ENCODE assay signal across 11 cellular contexts in the genomic region with DNA sequence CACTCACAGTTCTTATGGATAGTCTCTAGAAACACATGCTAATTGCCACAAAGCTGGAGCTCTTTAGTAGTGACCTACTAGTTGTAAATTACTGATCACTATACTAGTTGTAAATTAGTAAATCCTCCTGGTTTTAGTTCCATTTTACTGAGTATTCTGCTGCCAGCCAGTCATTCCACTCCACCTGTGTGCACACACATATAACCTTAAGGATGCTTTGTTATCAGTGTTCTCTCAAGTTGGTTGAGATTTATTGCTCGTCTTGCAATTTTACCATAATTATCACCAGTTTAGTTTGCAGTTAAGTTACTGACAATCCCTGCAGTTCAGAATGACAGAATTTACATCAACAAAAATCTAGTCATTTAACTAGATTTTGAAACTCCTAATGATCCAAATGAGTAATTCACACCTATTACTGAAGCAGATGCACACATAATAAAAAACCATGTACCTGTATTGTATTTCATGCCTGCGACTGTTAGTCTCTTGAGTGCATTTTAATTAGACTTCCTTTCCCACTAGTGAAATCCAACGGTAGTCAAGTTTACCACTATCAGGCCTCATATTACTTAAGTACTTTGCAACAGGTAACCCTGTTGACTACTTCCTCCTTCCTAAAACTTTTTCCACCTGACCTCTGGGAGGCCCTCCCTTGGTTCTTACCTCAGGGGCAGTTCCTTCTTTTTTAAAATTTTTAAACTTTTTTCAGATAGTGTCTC. TPM values are rescaled to one million over a fixed set of nuclear protein-coding genes. Genes with fewer than 3 reads are reported as not detected.
DNase-seq lines count a peak whose midpoint lies in the region; ATAC-seq and TF ChIP-seq lines count a peak whose summit lies in the region.
"Had no signal": no experiment of that assay in that cellular context is flagged by ENCODE, and none has a peak within 500 bp of the region (broad histone marks: within the 10 kb centered on the region; RNA-seq: fewer than 3 reads in every experiment).

No MANE protein-coding gene starts in this region.

- H3K36me3 ChIP-seq in HUES48 (ENCODE audit: control insufficient read depth, insufficient read depth, low read length) (peaks cover 44% of the 10 kb centered on the region), gastrocnemius medialis (peaks cover under 1 to 43% of the 10 kb centered on the region in 2 donors), adrenal gland (replicated peaks in 1 of 2) (peaks cover 0 to 36% of the 10 kb centered on the region in 2 donors)

- no peaks in the 10 kb centered on the region for H3K9me3 Mint-ChIP-seq in activated CD4-positive, alpha-beta T cell treated with anti-CD3 and anti-CD28 coated beads, Interleukin-2, amount 10 ng/mL, durations not matched to agents 24 days and 14 days
- no peaks in the 10 kb centered on the region for H3K9me3 Mint-ChIP-seq in activated naive CD8-positive, alpha-beta T cell treated with anti-CD3 and anti-CD28 coated beads, Interleukin-2, amount 10 ng/mL, durations not matched to agents 7 days and 5 days

- POLR2A ChIA-PET in activated naive CD8-positive, alpha-beta T cell treated with anti-CD3 and anti-CD28 coated beads, Interleukin-2, amount 10 ng/mL, durations not matched to agents 7 days and 5 days (lab: Charles Lee), result interaction anchor here (0.5 to 1.0 kb wide), 2 partner anchors 14 to 294 kb away, joined by 3 read pairs; no protein-coding TSS in a partner anchor

- TF ChIP-seq POLR2A in gastrocnemius medialis (IDR thresholded peaks at IDR 0.05) (no peak), adrenal gland (IDR thresholded peaks at IDR 0.05) (no peak)

- peak overlapping the region; percentile 99 for H3K4me3 Mint-ChIP-seq in activated CD4-positive, alpha-beta T cell treated with anti-CD3 and anti-CD28 coated beads, Interleukin-2, amount 10 ng/mL, durations not matched to agents 24 days and 14 days
- peak overlapping the region; percentile 20 for H3K4me3 Mint-ChIP-seq in activated naive CD8-positive, alpha-beta T cell treated with anti-CD3 and anti-CD28 coated beads, Interleukin-2, amount 10 ng/mL, durations not matched to agents 7 days and 5 days

- H3K4me3 ChIP-seq in HUES48 (ENCODE audit: low read depth, low read length) (no peak overlapping the region), gastrocnemius medialis (no peak overlapping the region), adrenal gland (no peak overlapping the region)
- H3K4me3 ChIP-seq: esophagus squamous epithelium had no signal

- peaks cover 54% of the 10 kb centered on the region for H3K36me3 Mint-ChIP-seq in activated CD4-positive, alpha-beta T cell treated with anti-CD3 and anti-CD28 coated beads, Interleukin-2, amount 10 ng/mL, durations not matched to agents 24 days and 14 days (ENCODE audit: low read depth)
- H3K36me3 Mint-ChIP-seq in activated naive CD8-positive, alpha-beta T cell treated with anti-CD3 and anti-CD28 coated beads, Interleukin-2, amount 10 ng/mL, durations not matched to agents 7 days and 5 days, result peaks cover 28% of the 10 kb centered on the region

- H3K27me3 ChIP-seq in HUES48 (ENCODE audit: control insufficient read depth, insufficient read depth, low read length) (no peaks in the 10 kb centered on the region), gastrocnemius medialis (no peaks in the 10 kb centered on the region), adrenal gland (no peaks in the 10 kb centered on the region)
- H3K27me3 ChIP-seq: esophagus squamous epithelium had no signal

- H3K4me1 ChIP-seq in HUES48 (ENCODE audit: control insufficient read depth, insufficient read depth, low read length) (peaks cover 3% of the 10 kb centered on the region; the same call in 1 of the 2 replicates), gastrocnemius medialis (peaks cover 77 to 89% of the 10 kb centered on the region in 2 donors), adrenal gland (replicated peaks in 1 of 2) (peaks cover 22 to 81% of the 10 kb centered on the region in 2 donors)

- intact Hi-C loops in activated CD4-positive, alpha-beta T cell treated with anti-CD3 and anti-CD28 coated beads, Interleukin-2, amount 10 ng/mL, durations not matched to agents 24 days and 14 days (cut with micrococcal nuclease), result loop anchor here (5.0 kb wide), 1 partner anchor 34 kb away; no protein-coding TSS in a partner anchor
- intact Hi-C loops in gastrocnemius medialis (cut with DNase I; ENCODE audit: low total_unique reads) (loop anchor here (10.0 kb wide), 1 partner anchor 1189 kb away; no protein-coding TSS in a partner anchor), adrenal gland (cut with DNase I) (no loop called here)

- no peak overlapping the region for H3K27ac Mint-ChIP-seq in activated CD4-positive, alpha-beta T cell treated with anti-CD3 and anti-CD28 coated beads, Interleukin-2, amount 10 ng/mL, durations not matched to agents 24 days and 14 days
- peak overlapping the region; percentile 79 for H3K27ac Mint-ChIP-seq in activated naive CD8-positive, alpha-beta T cell treated with anti-CD3 and anti-CD28 coated beads, Interleukin-2, amount 10 ng/mL, durations not matched to agents 7 days and 5 days

- no peaks in the 10 kb centered on the region for H3K27me3 Mint-ChIP-seq in activated CD4-positive, alpha-beta T cell treated with anti-CD3 and anti-CD28 coated beads, Interleukin-2, amount 10 ng/mL, durations not matched to agents 24 days and 14 days
- H3K27me3 Mint-ChIP-seq in activated naive CD8-positive, alpha-beta T cell treated with anti-CD3 and anti-CD28 coated beads, Interleukin-2, amount 10 ng/mL, durations not matched to agents 7 days and 5 days, result no peaks in the 10 kb centered on the region

- H3K9ac ChIP-seq in HUES48 (ENCODE audit: low read depth, low read length), result no peak overlapping the region

- no peak for ATAC-seq in activated naive CD8-positive, alpha-beta T cell treated with anti-CD3 and anti-CD28 coated beads, Interleukin-2, amount 10 ng/mL, durations not matched to agents 7 days and 5 days (ENCODE audit: low read depth)
- ATAC-seq in gastrocnemius medialis, result no peak
- no peak for ATAC-seq in GM19397 (IDR thresholded peaks at IDR 0.05; ENCODE audit: unreplicated experiment)

- TF ChIP-seq CTCF in gastrocnemius medialis (IDR thresholded peaks at IDR 0.05 in 4 of 5, conservative IDR thresholded peaks at IDR 0.05 in 1 of 5), result no peak
- TF ChIP-seq CTCF in adrenal gland (IDR thresholded peaks at IDR 0.05), result no peak

- no peak for DNase-seq in activated CD4-positive, alpha-beta T cell treated with anti-CD3 and anti-CD28 coated beads, Interleukin-2, amount 10 ng/mL, durations not matched to agents 24 days and 14 days
- no peak for DNase-seq in activated CD4-positive, alpha-beta T cell treated with anti-CD3 and anti-CD28 coated beads for 48 hours
- DNase-seq in activated naive CD8-positive, alpha-beta T cell treated with anti-CD3 and anti-CD28 coated beads, Interleukin-2, amount 10 ng/mL, durations not matched to agents 7 days and 5 days, result no peak
- no peak for DNase-seq in gastrocnemius medialis
- DNase-seq in AML-193 (lab: John Stamatoyannopoulos, UW), result no peak
- DNase-seq in adrenal gland, result no peak
- DNase-seq: activated CD4-positive, CD25-positive, alpha-beta regulatory T cell; esophagus squamous epithelium had no signal

- H3K9me3 ChIP-seq in HUES48 (ENCODE audit: control insufficient read depth, insufficient read depth, low read length) (no peaks in the 10 kb centered on the region), gastrocnemius medialis (no peaks in the 10 kb centered on the region), adrenal gland (replicated peaks in 1 of 3) (no peaks in the 10 kb centered on the region)
- H3K9me3 ChIP-seq: esophagus squamous epithelium had no signal

- 75 to 87% (median 86%) methylated on average over 3 of the region's 3 CpGs for WGBS in adrenal gland, 4 donors

- peaks cover 78% of the 10 kb centered on the region for H3K4me1 Mint-ChIP-seq in activated CD4-positive, alpha-beta T cell treated with anti-CD3 and anti-CD28 coated beads, Interleukin-2, amount 10 ng/mL, durations not matched to agents 24 days and 14 days
- peaks cover 69% of the 10 kb centered on the region for H3K4me1 Mint-ChIP-seq in activated naive CD8-positive, alpha-beta T cell treated with anti-CD3 and anti-CD28 coated beads, Interleukin-2, amount 10 ng/mL, durations not matched to agents 7 days and 5 days

- in situ Hi-C loops in gastrocnemius medialis (cut with MboI; ENCODE audit: low sequenced_read_pairs in 4 of 4), result no loop called here

- peak overlapping the region; percentile 16 for H3K27ac ChIP-seq in HUES48 (ENCODE audit: low read depth, low read length)
- H3K27ac ChIP-seq in gastrocnemius medialis, result peak overlapping the region; percentile 30 to 100 (median 70)
- H3K27ac ChIP-seq in adrenal gland, result peak overlapping the region in 2 of 5 donors; percentile 39 to 72
- H3K27ac ChIP-seq: C4-2B had no signal

RNA-seq across cellular contexts. Expression of a gene that starts 7.6 kb away (rescaled TPM):
- 2,188 and 2,224 TPM in 2 replicates for total RNA-seq in activated CD4-positive, alpha-beta T cell treated with anti-CD3 and anti-CD28 coated beads, Interleukin-2, amount 10 ng/mL, durations not matched to agents 24 days and 14 days
- 1,000 to 10,000 TPM; 5,393 to 5,681 TPM for total RNA-seq in activated naive CD8-positive, alpha-beta T cell treated with anti-CD3 and anti-CD28 coated beads, Interleukin-2, amount 10 ng/mL, durations not matched to agents 7 days and 5 days
- 1,000 to 10,000 TPM; 4,595 to 7,577 (median 5,951) TPM for total RNA-seq in gastrocnemius medialis
- 1,000 to 10,000 TPM; 1,778 to 5,574 (median 3,411) TPM for total RNA-seq in adrenal gland
- 1,000 to 10,000 TPM; 4,931 to 8,150 (median 5,619) TPM for polyA plus RNA-seq in adrenal gland

Comparison
In these comparisons a context has a peak if more than half of its experiments do, and no peak if none do; other contexts are left out.
1. intact Hi-C loops: an anchor here in activated CD4-positive, alpha-beta T cell treated with anti-CD3 and anti-CD28 coated beads, Interleukin-2, amount 10 ng/mL, durations not matched to agents 24 days and 14 days (5.0 kb wide) and gastrocnemius medialis (10.0 kb wide); none called in adrenal gland.